1 cellular context compared by ENCODE assay signal in genomic region chr15:81516012-81516411, GRCh38.
TF ChIP-seq lines count a peak whose summit lies in the region.

No MANE protein-coding gene starts in this region.

TF ChIP-seq in endothelial cell of umbilical vein, 7 proteins besides CTCF, POLR2A, EP300 and RAD21 (continued from another document):
- TF ChIP-seq FOS (IDR thresholded peaks at IDR 0.05; ENCODE audit: borderline replicate concordance, insufficient read depth, low read length) (no peak), GATA2 (IDR thresholded peaks at IDR 0.05; ENCODE audit: insufficient read depth, insufficient read length, low read depth, low read length) (no peak)
